In the genomic region with DNA sequence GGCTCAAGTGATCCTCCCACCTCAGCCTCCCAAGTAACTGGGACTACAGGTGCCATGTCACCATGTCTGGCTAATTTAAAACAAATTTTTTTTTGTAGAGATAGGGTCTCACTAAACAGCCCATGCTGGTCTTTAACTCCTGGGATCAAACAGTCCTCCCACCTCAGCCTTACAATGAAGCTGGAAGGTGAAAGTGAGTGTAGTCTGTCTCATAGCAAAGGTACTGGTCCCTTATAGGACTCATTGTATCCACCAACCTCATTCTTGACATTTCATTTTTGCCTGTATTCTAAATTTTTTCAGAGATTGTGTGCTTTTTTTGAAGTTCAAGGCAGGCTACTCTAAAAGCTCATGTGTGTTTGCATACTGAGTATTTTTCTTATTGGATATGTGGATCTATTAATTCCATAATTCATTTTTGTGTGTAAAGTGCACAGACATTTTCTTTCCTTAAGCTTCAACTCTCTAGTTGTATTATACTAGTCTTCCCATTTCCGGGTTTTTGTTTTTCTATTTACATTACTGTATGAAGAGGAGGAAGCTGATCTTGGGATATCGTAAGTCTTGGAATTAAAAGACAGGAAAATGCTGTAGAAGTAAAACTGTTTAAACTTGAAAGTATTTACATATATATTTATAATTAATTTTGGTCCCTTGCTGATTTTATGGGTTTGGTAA, we compare ENCODE assay signal across 15 cellular contexts. TPM values are rescaled to one million over a fixed set of nuclear protein-coding genes. Genes with fewer than 3 reads are reported as not detected.
A peak's percentile ranks its signal among the peaks of the same experiment; 100 is the strongest.
DNase-seq lines count a peak whose midpoint lies in the region; ATAC-seq and TF ChIP-seq lines count a peak whose summit lies in the region.
"Had no signal": no experiment of that assay in that cellular context is flagged by ENCODE, and none has a peak within 500 bp of the region (broad histone marks: within the 10 kb centered on the region; RNA-seq: fewer than 3 reads in every experiment).

No MANE protein-coding gene starts in this region.

- H2AFZ ChIP-seq in MM.1S (ENCODE audit: low read length), result no peak overlapping the region

- peak overlapping the region; percentile 6; the same call in 1 of the 2 replicates for H3K4me2 ChIP-seq in BLaER1
- H3K4me2 ChIP-seq in MM.1S (ENCODE audit: low read depth, low read length), result no peak overlapping the region
- H3K4me2 ChIP-seq: SK-N-SH had no signal

- peaks cover 31% of the 10 kb centered on the region for H3K36me3 ChIP-seq in BLaER1
- no peaks in the 10 kb centered on the region for H3K36me3 ChIP-seq in CD8-positive, alpha-beta T cell (ENCODE audit: insufficient read depth, low read length)
- H3K36me3 ChIP-seq in MM.1S (replicated peaks; ENCODE audit: insufficient read depth, low read length), result no peaks in the 10 kb centered on the region

- H3K9me3 Mint-ChIP-seq in CD8-positive, alpha-beta T cell, result no peaks in the 10 kb centered on the region
- H3K9me3 Mint-ChIP-seq in T-cell (no peaks in the 10 kb centered on the region), WTC11 (no peaks in the 10 kb centered on the region)

- no peaks in the 10 kb centered on the region for H3K9me2 ChIP-seq in MM.1S (replicated peaks; ENCODE audit: insufficient read depth, low read length)
- H3K9me2 ChIP-seq: SK-N-SH had no signal

- CTCF ChIA-PET in CD8-positive, alpha-beta T cell (lab: Charles Lee), result interaction anchor here (0.6 to 1.6 kb wide), 8 partner anchors 10 to 1194 kb away, joined by 3 to 7 read pairs (median 4); no protein-coding TSS in a partner anchor
- CTCF ChIA-PET in T-cell (lab: Charles Lee) (interaction anchor here (0.5 to 4.0 kb wide), 9 partner anchors 8 to 208 kb away, joined by 3 to 22 read pairs (median 4); no protein-coding TSS in a partner anchor), WTC11 (lab: Charles Lee) (interaction anchor here (1.4 kb wide), 1 partner anchor 46 kb away, joined by 5 read pairs; no protein-coding TSS in a partner anchor)

- H4K20me1 ChIP-seq in BLaER1, result peaks cover 100% of the 10 kb centered on the region
- H4K20me1 ChIP-seq in MM.1S (ENCODE audit: insufficient read depth, low read length), result peaks cover 64% of the 10 kb centered on the region

- H3K4me3 Mint-ChIP-seq in CD8-positive, alpha-beta T cell, result peak overlapping the region; percentile 44
- H3K4me3 Mint-ChIP-seq in T-cell, result peak overlapping the region in 2 of 3 donors; percentile 5 to 38
- H3K4me3 Mint-ChIP-seq in WTC11, result no peak overlapping the region

- H3K27me3 ChIP-seq in BLaER1 (no peaks in the 10 kb centered on the region), MM.1S (replicated peaks; ENCODE audit: insufficient read depth, low read length) (no peaks in the 10 kb centered on the region)
- H3K27me3 ChIP-seq in CD8-positive, alpha-beta T cell (ENCODE audit: insufficient read depth, low read length), result no peaks in the 10 kb centered on the region
- H3K27me3 ChIP-seq: heart left ventricle had no signal

- H3K27ac ChIP-seq in BLaER1 (no peak overlapping the region), MM.1S (ENCODE audit: low read length) (no peak overlapping the region)
- H3K27ac ChIP-seq in CD8-positive, alpha-beta T cell (ENCODE audit: low read depth, low read length), result no peak overlapping the region

- no peak for ATAC-seq in CD8-positive, alpha-beta T cell
- ATAC-seq in T-cell (replicated peaks in 1 of 4) (peak in 1 of 4 experiments; percentile 11), left colon (peak; percentile 73), WTC11 (no peak)
- ATAC-seq: heart left ventricle had no signal

- H3K27ac Mint-ChIP-seq in CD8-positive, alpha-beta T cell, result no peak overlapping the region
- H3K27ac Mint-ChIP-seq in T-cell (peak overlapping the region; percentile 20 to 52), WTC11 (no peak overlapping the region)

- H3K4me3 ChIP-seq in BLaER1 (no peak overlapping the region), MM.1S (ENCODE audit: low read length) (no peak overlapping the region)
- H3K4me3 ChIP-seq in CD8-positive, alpha-beta T cell (ENCODE audit: low read depth, low read length), result no peak overlapping the region
- H3K4me3 ChIP-seq: heart left ventricle had no signal

- TF ChIP-seq CTCF in CD8-positive, alpha-beta T cell (IDR thresholded peaks at IDR 0.05), result no peak
- TF ChIP-seq CTCF in WTC11 (IDR thresholded peaks at IDR 0.05), result no peak
- TF ChIP-seq CTCF in MM.1S (IDR thresholded peaks at IDR 0.05; ENCODE audit: low read length), result no peak

- peaks cover 20% of the 10 kb centered on the region for H3K36me3 Mint-ChIP-seq in CD8-positive, alpha-beta T cell
- H3K36me3 Mint-ChIP-seq in T-cell (peaks cover 10% of the 10 kb centered on the region), WTC11 (no peaks in the 10 kb centered on the region)

- H3K9ac ChIP-seq in BLaER1 (no peak overlapping the region), MM.1S (ENCODE audit: low read length) (no peak overlapping the region)
- H3K9ac ChIP-seq: SK-N-SH had no signal

- POLR2A ChIA-PET in CD8-positive, alpha-beta T cell (lab: Charles Lee), result interaction anchor here (0.5 to 3.5 kb wide), 5 partner anchors 10 to 312 kb away, joined by 3 to 21 read pairs (median 4); a partner anchor contains a TSS
- POLR2A ChIA-PET in T-cell (lab: Charles Lee) (interaction anchor here (0.6 to 3.4 kb wide), 11 partner anchors 10 to 605 kb away, joined by 3 to 34 read pairs (median 7); no protein-coding TSS in a partner anchor), WTC11 (lab: Charles Lee) (interaction anchor here (0.7 to 0.9 kb wide), 2 partner anchors 14 to 559 kb away, joined by 3 to 4 read pairs; no protein-coding TSS in a partner anchor)

- no peaks in the 10 kb centered on the region for H3K27me3 Mint-ChIP-seq in CD8-positive, alpha-beta T cell (ENCODE audit: low read depth)
- H3K27me3 Mint-ChIP-seq in T-cell, result no peaks in the 10 kb centered on the region
- H3K27me3 Mint-ChIP-seq in WTC11 (ENCODE audit: low read depth), result no peaks in the 10 kb centered on the region

- H3F3A ChIP-seq in MM.1S (ENCODE audit: insufficient read depth, low read length), result no peaks in the 10 kb centered on the region

- DNase-seq in CD8-positive, alpha-beta T cell, result no peak
- DNase-seq in T-cell (no peak), left colon (no peak), WTC11 (ENCODE audit: low spot score) (no peak), MM.1S (no peak), NCI-H187 (lab: John Stamatoyannopoulos, UW) (no peak), NCI-H748 (lab: John Stamatoyannopoulos, UW; ENCODE audit: unreplicated experiment) (no peak)
- DNase-seq: activated CD8-positive, alpha-beta memory T cell treated with anti-CD3 and anti-CD28 coated beads, Interleukin-2, amount 50 U/mL, for 48 hours; heart left ventricle; left ventricle myocardium superior; NCI-H1417; NCI-H748 treated with DMSO at 0.1 percent for 48 hours; occipital lobe; SK-N-SH had no signal

- peaks cover 85% of the 10 kb centered on the region for H3K4me1 Mint-ChIP-seq in CD8-positive, alpha-beta T cell (ENCODE audit: low read depth)
- H3K4me1 Mint-ChIP-seq in T-cell, result peaks cover 82 to 90% (median 89%) of the 10 kb centered on the region in 3 donors
- peaks cover 41% of the 10 kb centered on the region for H3K4me1 Mint-ChIP-seq in WTC11

- peaks cover 100% of the 10 kb centered on the region for H3K79me2 ChIP-seq in MM.1S (ENCODE audit: low read length)

- intact Hi-C loops in CD8-positive, alpha-beta T cell (cut with DNase I, micrococcal nuclease), result no loop called here
- intact Hi-C loops in left colon (cut with DNase I, micrococcal nuclease), result no loop called here

- H3K9me3 ChIP-seq in BLaER1, result no peaks in the 10 kb centered on the region
- no peaks in the 10 kb centered on the region for H3K9me3 ChIP-seq in CD8-positive, alpha-beta T cell (ENCODE audit: low read length)
- no peaks in the 10 kb centered on the region for H3K9me3 ChIP-seq in MM.1S (replicated peaks; ENCODE audit: insufficient read depth, low read length)
- H3K9me3 ChIP-seq: heart left ventricle, SK-N-SH had no signal

- H3K4me1 ChIP-seq in BLaER1 (peaks cover 39% of the 10 kb centered on the region), MM.1S (ENCODE audit: low read length) (peaks cover 21% of the 10 kb centered on the region)
- H3K4me1 ChIP-seq in CD8-positive, alpha-beta T cell (ENCODE audit: insufficient read depth, low read length), result peaks cover 81% of the 10 kb centered on the region

TF ChIP-seq in WTC11, 78 proteins besides CTCF, POLR2A, EP300 and RAD21 (continues in another document):
- TF ChIP-seq ETV6 (CRISPR knock-in tag; IDR thresholded peaks at IDR 0.05), result no peak
- no peak for TF ChIP-seq ZNF232 (CRISPR knock-in tag; IDR thresholded peaks at IDR 0.05)
- TF ChIP-seq RORB (CRISPR knock-in tag; IDR thresholded peaks at IDR 0.05), result no peak
- TF ChIP-seq, protein P1, sequence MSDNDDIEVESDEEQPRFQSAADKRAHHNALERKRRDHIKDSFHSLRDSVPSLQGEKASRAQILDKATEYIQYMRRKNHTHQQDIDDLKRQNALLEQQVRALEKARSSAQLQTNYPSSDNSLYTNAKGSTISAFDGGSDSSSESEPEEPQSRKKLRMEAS (CRISPR knock-in tag; IDR thresholded peaks at IDR 0.05), result no peak
- no peak for TF ChIP-seq OVOL2 (CRISPR knock-in tag; IDR thresholded peaks at IDR 0.05; ENCODE audit: borderline replicate concordance)
- TF ChIP-seq NR3C1 (CRISPR knock-in tag; conservative IDR thresholded peaks at IDR 0.05; ENCODE audit: low read depth), result no peak
- no peak for TF ChIP-seq CREM (CRISPR knock-in tag; IDR thresholded peaks at IDR 0.05)

RNA-seq across cellular contexts. Expression of a gene that starts 13.3 kb away (rescaled TPM):
- 100 to 1,000 TPM; 320 TPM for total RNA-seq in CD8-positive, alpha-beta T cell
- 100 to 1,000 TPM; 164 to 260 (median 169) TPM for total RNA-seq in T-cell
- total RNA-seq in left colon, result 100 to 1,000 TPM; 119 TPM
- total RNA-seq in WTC11 (2021), result 51.4 to 52.3 TPM (median 51.8 TPM) in 3 replicates

Comparison
In these comparisons a context has a peak if more than half of its experiments do, and no peak if none do; other contexts are left out.
1. H3K27ac Mint-ChIP-seq: peak in T-cell (2 of 2); none in CD8-positive, alpha-beta T cell (single experiment) and WTC11 (single experiment).